5 cellular contexts compared by ENCODE assay signal in genomic region chr21:43397439-43397808, GRCh38. TPM values are rescaled to one million over a fixed set of nuclear protein-coding genes. Genes with fewer than 3 reads are reported as not detected.
DNase-seq lines count a peak whose midpoint lies in the region; ATAC-seq, FAIRE-seq and TF ChIP-seq lines count a peak whose summit lies in the region.
"Not testable (repeated sequence)": the region's sequence is repeated elsewhere in the genome, so short reads cannot be mapped to it uniquely, and the experiment has no call there.

No MANE protein-coding gene starts in this region.

- H3K9me2 ChIP-seq in HCT116 (ENCODE audit: insufficient read depth); PC-3 (replicated peaks; ENCODE audit: low read length): not testable (repeated sequence)

- not testable (repeated sequence) for H3K27me3 ChIP-seq in HCT116 (ENCODE audit: insufficient read depth, low read length); PC-3 (ENCODE audit: low read length); Panc1 (ENCODE audit: control insufficient read depth, insufficient read depth, low read length); HepG2 (ENCODE audit: control insufficient read depth in 1 of 2, insufficient read depth in 2 of 2, low read length in 2 of 2)

- not testable (repeated sequence) for H3K9me3 ChIP-seq in HCT116 (ENCODE audit: control insufficient read depth in 1 of 2, insufficient read depth in 1 of 2, low read depth in 1 of 2, low read length in 2 of 2); PC-3 (ENCODE audit: low read length); Panc1 (ENCODE audit: control insufficient read depth, insufficient read depth, low read depth, low read length); HepG2 (ENCODE audit: low read length)

- not testable (repeated sequence) for H3F3A ChIP-seq in PC-3 (ENCODE audit: low read length, unreplicated experiment)

- H2AFZ ChIP-seq in HCT116 (ENCODE audit: low read depth, low read length, poor library complexity, severe bottlenecking); PC-3 (ENCODE audit: low read length); HepG2 (ENCODE audit: low read length): not testable (repeated sequence)

- not testable (repeated sequence) for TF ChIP-seq EP300 in HepG2 (IDR thresholded peaks at IDR 0.05; ENCODE audit: low read depth in 2 of 2, low read length in 2 of 2); HepG2 (CRISPR knock-in tag; IDR thresholded peaks at IDR 0.05; ENCODE audit: borderline replicate concordance)

- not testable (repeated sequence) for H4K20me1 ChIP-seq in HCT116 (ENCODE audit: insufficient read depth); PC-3 (ENCODE audit: low read length); HepG2 (ENCODE audit: insufficient read depth, low read length)

- H3K4me3 ChIP-seq in HCT116 (replicated peaks in 1 of 2; ENCODE audit: low read depth in 1 of 2, low read length in 2 of 2); PC-3 (ENCODE audit: low read length); Panc1 (ENCODE audit: low read depth in 2 of 2, low read length in 2 of 2); HepG2 (replicated peaks in 1 of 3; ENCODE audit: insufficient read depth in 1 of 3, low read depth in 2 of 3, low read length in 3 of 3): not testable (repeated sequence)

- not testable (repeated sequence) for H3K4me2 ChIP-seq in HCT116 (ENCODE audit: low read length); PC-3 (ENCODE audit: low read length); HepG2 (ENCODE audit: low read depth, low read length)

- intact Hi-C loops in HCT116 (cut with micrococcal nuclease); PC-3 (cut with micrococcal nuclease); Panc1 (cut with micrococcal nuclease; ENCODE audit: unreplicated experiment); left colon (cut with DNase I, micrococcal nuclease); HepG2 (cut with micrococcal nuclease; ENCODE audit: unreplicated experiment): not testable (repeated sequence)

- POLR2A ChIA-PET in HCT116 (lab: Charles Lee); PC-3 (lab: Charles Lee; ENCODE audit: unreplicated experiment); Panc1 (lab: Charles Lee); HepG2 (lab: Yijun Ruan, JAX): not testable (repeated sequence)

- in situ Hi-C loops in Panc1 (cut with HindIII; ENCODE audit: low pct_unique_long_range_greater_than_20kb, low sequenced_read_pairs); HepG2 (cut with HindIII; ENCODE audit: extremely low pct_ligation_motif_present, low pct_unique_long_range_greater_than_20kb): not testable (repeated sequence)

- peak; percentile 21 for ATAC-seq in HCT116
- ATAC-seq in PC-3, result peak; percentile 3; the same call in 1 of the 2 replicates
- ATAC-seq in Panc1, result 0 out of 2 replicates have a peak, but pooled peaks have one; percentile 60
- peak; percentile 41 for ATAC-seq in left colon
- ATAC-seq in HepG2, result peak; percentile 15

- H3K27ac ChIP-seq in HCT116 (ENCODE audit: low read depth, low read length); PC-3 (ENCODE audit: low read length); Panc1 (ENCODE audit: low read length); HepG2 (ENCODE audit: extremely low read length, insufficient read depth, low read length): not testable (repeated sequence)

- not testable (repeated sequence) for DNase-seq in HCT116 (ENCODE audit: low read depth, low spot score); PC-3; Panc1 (ENCODE audit: low read depth, low spot score); left colon; HepG2 (ENCODE audit: low spot score)

- TF ChIP-seq CTCF in HCT116 (IDR thresholded peaks at IDR 0.05 in 2 of 3, conservative IDR thresholded peaks at IDR 0.05 in 1 of 3; ENCODE audit: borderline replicate concordance in 1 of 3, insufficient read depth in 1 of 3, low read depth in 2 of 3, low read length in 2 of 3); PC-3 (conservative IDR thresholded peaks at IDR 0.05; ENCODE audit: low read depth, low read length); Panc1 (IDR thresholded peaks at IDR 0.05); HepG2 (CRISPR knock-in tag; IDR thresholded peaks at IDR 0.05): not testable (repeated sequence)

- not testable (repeated sequence) for H3K79me2 ChIP-seq in HCT116 (ENCODE audit: insufficient read depth, low read length); PC-3 (ENCODE audit: low read length); HepG2 (ENCODE audit: insufficient read depth, low read length)

- CTCF ChIA-PET in HCT116 (lab: Charles Lee); PC-3 (lab: Charles Lee); Panc1 (lab: Charles Lee); HepG2 (lab: Yijun Ruan, JAX; ENCODE audit: low intra/inter-chr PET ratio, low total read pairs): not testable (repeated sequence)

- H3K36me3 ChIP-seq in HCT116 (ENCODE audit: control insufficient read depth in 1 of 2, insufficient read depth in 2 of 2, low read length in 2 of 2); PC-3 (ENCODE audit: low read depth, low read length); Panc1 (ENCODE audit: control insufficient read depth, insufficient read depth, low read length); HepG2 (replicated peaks in 1 of 2; ENCODE audit: control insufficient read depth in 1 of 2, insufficient read depth in 2 of 2, low read length in 2 of 2): not testable (repeated sequence)

- WGBS in HepG2 (ENCODE audit: low lambda C conversion rate), result no CpG with 5 or more reads among the region's 15 CpGs

- RAD21 ChIA-PET in HCT116 (lab: Charles Lee; ENCODE audit: low non-redundant PET in 1 of 2, low total read pairs in 2 of 2, uncharacterized antibody in 2 of 2, unreplicated experiment in 2 of 2), result not testable (repeated sequence)

- TF ChIP-seq POLR2A in HCT116 (IDR thresholded peaks at IDR 0.05; ENCODE audit: borderline replicate concordance, extremely low read depth, insufficient read depth, insufficient read length); HepG2 (IDR thresholded peaks at IDR 0.05; ENCODE audit: insufficient read depth in 1 of 2, low read depth in 2 of 2, low read length in 2 of 2): not testable (repeated sequence)

- H3K4me1 ChIP-seq in HCT116 (ENCODE audit: control insufficient read depth in 1 of 2, insufficient read depth in 2 of 2, low read length in 2 of 2); PC-3 (ENCODE audit: insufficient read depth, low read length); Panc1 (ENCODE audit: control insufficient read depth, insufficient read depth, low read length); HepG2 (ENCODE audit: insufficient read depth, low read length): not testable (repeated sequence)

- TF ChIP-seq RAD21 in HCT116 (IDR thresholded peaks at IDR 0.05; ENCODE audit: low read depth); HepG2 (CRISPR knock-in tag; IDR thresholded peaks at IDR 0.05): not testable (repeated sequence)

- not testable (repeated sequence) for FAIRE-seq in HepG2 (lab: Jason Lieb, UNC)

- BruUV-seq in HCT116 (replicated peaks; lab: Mats Ljungman, UMichigan); PC-3 (replicated peaks; lab: Mats Ljungman, UMichigan); Panc1 (replicated peaks; lab: Mats Ljungman, UMichigan); HepG2 (replicated peaks; lab: Mats Ljungman, UMichigan): not testable (repeated sequence)

- not testable (repeated sequence) for H3K9ac ChIP-seq in HCT116 (ENCODE audit: low read length); PC-3 (ENCODE audit: low read length); HepG2 (ENCODE audit: insufficient read depth, low read depth, low read length)

RNA-seq across cellular contexts. Expression of gene SIK1, which starts 29.5 kb away (rescaled TPM):
- 14.7 TPM for total RNA-seq in HCT116 (2021; ENCODE audit: unreplicated experiment)
- polyA plus RNA-seq in HCT116 (2012), result 7.9 and 22.7 TPM in 2 replicates
- 107 and 148 TPM in 2 replicates for total RNA-seq in PC-3 (2014; rRNA removed)
- 32.3 TPM for total RNA-seq in Panc1 (2021; ENCODE audit: unreplicated experiment)
- polyA plus RNA-seq in Panc1 (2012; ENCODE audit: insufficient read length), result 12.1 TPM
- total RNA-seq in left colon, result 10 to 100 TPM in 1 of 2 donors, 1 to 10 TPM in 1; 8.0 to 30.0 TPM
- total RNA-seq in HepG2 (2016; rRNA removed; fragmentation: Illumina TruSeq; extraction: Trizol), result 4.5 and 5.2 TPM in 2 replicates
- total RNA-seq in HepG2 (2016; cell fraction: cytosol; rRNA removed; fragmentation: Illumina TruSeq; extraction: Trizol; ENCODE audit: low read depth), result 0.71 and 1.2 TPM in 2 replicates
- total RNA-seq in HepG2 (2016; cell fraction: insoluble cytoplasmic fraction; rRNA removed; fragmentation: Illumina TruSeq; extraction: Trizol), result 2.8 and 6.2 TPM in 2 replicates
- total RNA-seq in HepG2 (2016; cell fraction: membrane; rRNA removed; fragmentation: Illumina TruSeq; extraction: Trizol), result 1.0 and 1.7 TPM in 2 replicates
- total RNA-seq in HepG2 (2016; cell fraction: nucleus; rRNA removed; fragmentation: Illumina TruSeq; extraction: Trizol), result 8.3 and 8.9 TPM in 2 replicates
- polyA plus RNA-seq in HepG2 (2011; rRNA removed), result 11.8 and 14.5 TPM in 2 replicates
- polyA plus RNA-seq in HepG2 (2011; cell fraction: cytosol; rRNA removed), result 2.2 and 3.7 TPM in 2 replicates
- 16.5 and 19.0 TPM in 2 replicates for polyA plus RNA-seq in HepG2 (2011; cell fraction: nucleus; rRNA removed)
- polyA plus RNA-seq in HepG2 (2012), result 13.7 and 16.8 TPM in 2 replicates
- polyA plus RNA-seq in HepG2 (2016; cell fraction: cytosol; fragmentation: Illumina TruSeq; extraction: Trizol; ENCODE audit: low read depth), result 0.21 and 0.24 TPM in 2 replicates
- 1.5 and 2.8 TPM in 2 replicates for polyA plus RNA-seq in HepG2 (2016; cell fraction: insoluble cytoplasmic fraction; fragmentation: Illumina TruSeq; extraction: Trizol; ENCODE audit: low read depth)
- 0.62 and 0.91 TPM in 2 replicates for polyA plus RNA-seq in HepG2 (2016; cell fraction: membrane; fragmentation: Illumina TruSeq; extraction: Trizol; ENCODE audit: low read depth)
- polyA plus RNA-seq in HepG2 (2016; cell fraction: nucleus; fragmentation: Illumina TruSeq; extraction: Trizol; ENCODE audit: insufficient read depth, low read depth), result 20.9 and 35.5 TPM in 2 replicates
- 12.8 and 71.6 TPM in 2 replicates for polyA minus RNA-seq in HepG2 (2011; rRNA and poly(A)+ RNA removed; ENCODE audit: low replicate concordance)
- 14.9 and 19.3 TPM in 2 replicates for polyA minus RNA-seq in HepG2 (2011; cell fraction: cytosol; rRNA and poly(A)+ RNA removed)
- polyA minus RNA-seq in HepG2 (2011; cell fraction: nucleus; rRNA and poly(A)+ RNA removed), result 15.5 and 29.5 TPM in 2 replicates

Comparison
In these comparisons a context has a peak if more than half of its experiments do, and no peak if none do; other contexts are left out.
1. ATAC-seq: peak in every context shown above with its lines; median percentile 60 in Panc1; 41 in left colon; 21 in HCT116; 15 in HepG2; 3 in PC-3.